ENCODE assay signal across 22 cellular contexts in genomic region chr20:24698189-24698588, GRCh38.
A peak's percentile ranks its signal among the peaks of the same experiment; 100 is the strongest.
DNase-seq lines count a peak whose midpoint lies in the region; ATAC-seq and TF ChIP-seq lines count a peak whose summit lies in the region.
"Had no signal": no experiment of that assay in that cellular context is flagged by ENCODE, and none has a peak within 500 bp of the region (broad histone marks: within the 10 kb centered on the region; RNA-seq: fewer than 3 reads in every experiment).

No MANE protein-coding gene starts in this region.

- H3K27me3 Mint-ChIP-seq in type B pancreatic cell, result peaks cover 11% of the 10 kb centered on the region
- H3K27me3 Mint-ChIP-seq: dendritic cell treated with granulocyte-macrophage colony-stimulating factor and Interleukin-4, amounts not matched to agents 40 ng/mL and 50 ng/mL, for 4 days had no signal

- no peak for ATAC-seq in lung (ENCODE audit: insufficient read depth, low FRiP score)
- ATAC-seq in body of pancreas, result no peak
- ATAC-seq: right lobe of liver had no signal

- H3K4me3 ChIP-seq in lung (no peak overlapping the region), body of pancreas (no peak overlapping the region)
- H3K4me3 ChIP-seq: cardiac muscle cell, ovary, right lobe of liver, SJSA1 had no signal

- peaks cover 10% of the 10 kb centered on the region for H3K4me1 Mint-ChIP-seq in type B pancreatic cell (ENCODE audit: unreplicated experiment)

- WGBS in lung, 2 donors, result 81 to 89% methylated on average over 6 of the region's 6 CpGs
- WGBS in body of pancreas, 2 donors, result 66 to 81% methylated on average over 4 to 6 of the region's 6 CpGs

- H3K4me3 Mint-ChIP-seq in type B pancreatic cell, result no peak overlapping the region
- H3K4me3 Mint-ChIP-seq: dendritic cell treated with granulocyte-macrophage colony-stimulating factor and Interleukin-4, amounts not matched to agents 40 ng/mL and 50 ng/mL, for 4 days; IgD-negative memory B cell had no signal

- H3K27ac Mint-ChIP-seq in type B pancreatic cell, result no peak overlapping the region
- H3K27ac Mint-ChIP-seq: dendritic cell treated with granulocyte-macrophage colony-stimulating factor and Interleukin-4, amounts not matched to agents 40 ng/mL and 50 ng/mL, for 4 days; IgD-negative memory B cell had no signal

- H3K9me3 Mint-ChIP-seq in type B pancreatic cell, result no peaks in the 10 kb centered on the region
- H3K9me3 Mint-ChIP-seq: dendritic cell treated with granulocyte-macrophage colony-stimulating factor and Interleukin-4, amounts not matched to agents 40 ng/mL and 50 ng/mL, for 4 days had no signal

- no peaks in the 10 kb centered on the region for H3K36me3 Mint-ChIP-seq in type B pancreatic cell

- H3K27me3 ChIP-seq in lung (ENCODE audit: control insufficient read depth, insufficient read depth) (no peaks in the 10 kb centered on the region), body of pancreas (no peaks in the 10 kb centered on the region)
- H3K27me3 ChIP-seq: ovary, right lobe of liver, SJSA1 had no signal

- H3K9me3 ChIP-seq in lung (ENCODE audit: control insufficient read depth in 2 of 2, insufficient read depth in 1 of 2, low read length in 1 of 2) (peaks cover 0 to 5% of the 10 kb centered on the region in 2 donors), body of pancreas (no peaks in the 10 kb centered on the region)
- H3K9me3 ChIP-seq: ovary, right lobe of liver, SJSA1 had no signal

- TF ChIP-seq CTCF in lung (IDR thresholded peaks at IDR 0.05; ENCODE audit: control extremely low read depth, extremely low read depth), result no peak
- TF ChIP-seq CTCF in type B pancreatic cell (conservative IDR thresholded peaks at IDR 0.05), result no peak
- no peak for TF ChIP-seq CTCF in body of pancreas (IDR thresholded peaks at IDR 0.05)

- intact Hi-C loops in body of pancreas (cut with DNase I), result loop anchor here (10.0 kb wide), 1 partner anchor 57 kb away; no protein-coding TSS in a partner anchor

- DNase-seq in activated CD8-positive, alpha-beta memory T cell treated with anti-CD3 and anti-CD28 coated beads for 24 hours, result peak; percentile 47
- no peak for DNase-seq in activated CD8-positive, alpha-beta memory T cell treated with anti-CD3 and anti-CD28 coated beads, Interleukin-2, amount 50 U/mL, for 4 hours
- DNase-seq in NAMALWA (ENCODE audit: low spot score) (peak; percentile 56), lung (ENCODE audit: low spot score) (peak; percentile 26), type B pancreatic cell (ENCODE audit: extremely low spot score, unreplicated experiment) (peak; percentile 27), ureter (ENCODE audit: low spot score) (no peak), body of pancreas (no peak)
- no peak for DNase-seq in stimulated activated naive CD4-positive, alpha-beta T cell treated with Interleukin-2 at 50 U/mL for 16 hours (lab: John Stamatoyannopoulos, UW)
- DNase-seq: 8988T; activated CD4-positive, alpha-beta T cell treated with anti-CD3 and anti-CD28 coated beads, Interleukin-2, amount 50 U/mL, for 1 hour; amniotic stem cell; COR-L47; MM.1S; NCI-H1694; ovary; stimulated activated naive CD4-positive, alpha-beta T cell had no signal

- H3K36me3 ChIP-seq in lung (ENCODE audit: control insufficient read depth in 2 of 2, insufficient read depth in 2 of 2, low read length in 2 of 2) (no peaks in the 10 kb centered on the region), body of pancreas (replicated peaks in 1 of 2; ENCODE audit: insufficient read depth in 1 of 2, low read depth in 2 of 2) (no peaks in the 10 kb centered on the region)
- H3K36me3 ChIP-seq: cardiac muscle cell, ovary, right lobe of liver, SJSA1 had no signal

- TF ChIP-seq POLR2A in body of pancreas (IDR thresholded peaks at IDR 0.05), result no peak

- H3K27ac ChIP-seq in lung (ENCODE audit: low read depth in 1 of 2, low read length in 1 of 2) (no peak overlapping the region), body of pancreas (no peak overlapping the region)
- H3K27ac ChIP-seq: cardiac muscle cell, ovary, right lobe of liver, SJSA1, VCaP had no signal

- H3K4me1 ChIP-seq in lung (ENCODE audit: control insufficient read depth in 2 of 2, insufficient read depth in 2 of 2, low read length in 2 of 2), result peaks cover 0 to 3% of the 10 kb centered on the region in 2 donors
- no peaks in the 10 kb centered on the region for H3K4me1 ChIP-seq in body of pancreas
- H3K4me1 ChIP-seq: right lobe of liver, SJSA1 had no signal

Comparison
In these comparisons a context has a peak if more than half of its experiments do, and no peak if none do; other contexts are left out.
1. DNase-seq: peak in activated CD8-positive, alpha-beta memory T cell treated with anti-CD3 and anti-CD28 coated beads for 24 hours (single experiment), NAMALWA (single experiment), lung (single experiment) and type B pancreatic cell (single experiment); none in activated CD8-positive, alpha-beta memory T cell treated with anti-CD3 and anti-CD28 coated beads, Interleukin-2, amount 50 U/mL, for 4 hours (single experiment), stimulated activated naive CD4-positive, alpha-beta T cell treated with Interleukin-2 at 50 U/mL for 16 hours (single experiment), ureter (single experiment) and body of pancreas (0 of 4).